In the genomic region with DNA sequence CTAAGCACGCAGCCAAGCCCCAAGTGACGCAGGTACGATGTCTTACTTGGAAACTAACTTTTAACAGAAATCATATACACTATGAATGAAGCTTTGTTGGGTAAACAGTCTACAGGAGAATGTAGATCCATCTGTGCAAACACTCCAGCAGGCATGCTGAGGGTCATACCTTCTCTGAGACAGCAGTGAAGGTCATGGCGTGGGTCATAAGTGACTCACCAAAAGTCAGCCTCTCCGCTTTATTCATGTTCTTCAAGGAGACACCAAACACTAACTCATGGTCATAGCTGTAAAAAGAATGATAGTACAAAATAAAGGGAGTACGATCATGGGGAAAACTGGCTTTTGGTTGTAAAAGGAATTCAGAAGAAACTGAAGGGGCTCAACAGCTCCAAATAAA, we compare ENCODE assay signal across 31 cellular contexts. TPM values are rescaled to one million over a fixed set of nuclear protein-coding genes. Genes with fewer than 3 reads are reported as not detected.
A peak's percentile ranks its signal among the peaks of the same experiment; 100 is the strongest.
DNase-seq lines count a peak whose midpoint lies in the region; ATAC-seq, FAIRE-seq and TF ChIP-seq lines count a peak whose summit lies in the region.
"Had no signal": no experiment of that assay in that cellular context is flagged by ENCODE, and none has a peak within 500 bp of the region (broad histone marks: within the 10 kb centered on the region; RNA-seq: fewer than 3 reads in every experiment).

No MANE protein-coding gene starts in this region.

- no peak overlapping the region for H3K9ac ChIP-seq in astrocyte (ENCODE audit: low read length)

- no peak overlapping the region for H2AFZ ChIP-seq in astrocyte (ENCODE audit: low read depth, low read length)

- peak; percentile 69 for ATAC-seq in activated naive CD8-positive, alpha-beta T cell treated with anti-CD3 and anti-CD28 coated beads, Interleukin-2, amount 50 U/mL, for 24 hours
- no peak for ATAC-seq in GM19397 (IDR thresholded peaks at IDR 0.05; ENCODE audit: unreplicated experiment)
- ATAC-seq: mucosa of descending colon, pancreas, upper lobe of right lung had no signal

- no peaks in the 10 kb centered on the region for H4K20me1 ChIP-seq in astrocyte (ENCODE audit: insufficient read depth, low read length)

- H3K9me3 ChIP-seq in astrocyte (ENCODE audit: insufficient read depth, low read depth, low read length) (no peaks in the 10 kb centered on the region), Peyer's patch (no peaks in the 10 kb centered on the region)
- H3K9me3 ChIP-seq: mucosa of descending colon, pancreas, right atrium auricular region, SJCRH30, suprapubic skin, upper lobe of right lung had no signal

- no peak for FAIRE-seq in astrocyte (lab: Jason Lieb, UNC)
- FAIRE-seq: GM12892, H1, pancreas had no signal

- H3K27me3 Mint-ChIP-seq in activated naive CD8-positive, alpha-beta T cell treated with anti-CD3 and anti-CD28 coated beads, Interleukin-2, amount 50 U/mL, for 24 hours: no peaks in the 10 kb centered on the region
- H3K27me3 Mint-ChIP-seq in activated naive CD8-positive, alpha-beta T cell treated with anti-CD3 and anti-CD28 coated beads for 36 hours: no peaks in the 10 kb centered on the region
- no peaks in the 10 kb centered on the region for H3K27me3 Mint-ChIP-seq in astrocyte (ENCODE audit: low read depth, unreplicated experiment)
- H3K27me3 Mint-ChIP-seq: activated CD4-positive, alpha-beta memory T cell treated with anti-CD3 and anti-CD28 coated beads for 36 hours; CD4-positive, CD25-positive, alpha-beta regulatory T cell had no signal

- H3K4me1 ChIP-seq in astrocyte (ENCODE audit: insufficient read depth, low read length) (peaks cover 11% of the 10 kb centered on the region), Peyer's patch (no peaks in the 10 kb centered on the region)
- H3K4me1 ChIP-seq: pancreas, right atrium auricular region, SJCRH30, suprapubic skin, upper lobe of right lung had no signal

- TF ChIP-seq POLR2A in Peyer's patch (IDR thresholded peaks at IDR 0.05): no peak

- DNase-seq in activated naive CD8-positive, alpha-beta T cell treated with anti-CD3 and anti-CD28 coated beads, Interleukin-2, amount 50 U/mL, for 24 hours: no peak
- DNase-seq in activated naive CD8-positive, alpha-beta T cell treated with anti-CD3 and anti-CD28 coated beads for 36 hours: no peak
- DNase-seq in astrocyte (ENCODE audit: low read depth) (peak; percentile 21), foreskin fibroblast (peak; percentile 56 to 65), SHP77 treated with DMSO at 0.1 percent for 48 hours (lab: John Stamatoyannopoulos, UW) (no peak), Peyer's patch (no peak)
- no peak for DNase-seq in stimulated activated naive CD4-positive, alpha-beta T cell treated with Interleukin-2 at 50 U/mL for 16 hours (lab: John Stamatoyannopoulos, UW)
- DNase-seq: activated CD4-positive, alpha-beta memory T cell treated with anti-CD3 and anti-CD28 coated beads for 36 hours; activated CD8-positive, alpha-beta memory T cell treated with anti-CD3 and anti-CD28 coated beads, Interleukin-2, amount 50 U/mL, for 4 hours; CD4-positive, CD25-positive, alpha-beta regulatory T cell; cerebellar nuclear complex; dorsolateral prefrontal cortex; kidney glomerular epithelial cell; mucosa of descending colon; NCI-H1092; NCI-H187; NCI-H526; pancreas; SJCRH30; stimulated activated CD4-positive, alpha-beta T cell treated with anti-CD3 and anti-CD28 coated beads, Interleukin-2, amount 100 ng/mL, for 48 hours; upper lobe of right lung had no signal

- no peak for TF ChIP-seq CTCF in astrocyte (IDR thresholded peaks at IDR 0.05; ENCODE audit: insufficient read depth, low read depth, low read length)
- no peak for TF ChIP-seq CTCF in foreskin fibroblast (IDR thresholded peaks at IDR 0.05; ENCODE audit: low read depth, low read length)
- no peak for TF ChIP-seq CTCF in Peyer's patch (IDR thresholded peaks at IDR 0.05)

- H3K4me2 ChIP-seq in astrocyte (ENCODE audit: low read length): peak overlapping the region; percentile 12

- peaks cover 5% of the 10 kb centered on the region for H3K4me1 Mint-ChIP-seq in activated naive CD8-positive, alpha-beta T cell treated with anti-CD3 and anti-CD28 coated beads, Interleukin-2, amount 50 U/mL, for 24 hours
- H3K4me1 Mint-ChIP-seq in activated naive CD8-positive, alpha-beta T cell treated with anti-CD3 and anti-CD28 coated beads for 36 hours: peaks cover 1% of the 10 kb centered on the region
- peaks cover 17% of the 10 kb centered on the region for H3K4me1 Mint-ChIP-seq in astrocyte (ENCODE audit: low read depth, unreplicated experiment)
- H3K4me1 Mint-ChIP-seq: nephron had no signal

- H3K36me3 Mint-ChIP-seq in activated naive CD8-positive, alpha-beta T cell treated with anti-CD3 and anti-CD28 coated beads, Interleukin-2, amount 50 U/mL, for 24 hours (ENCODE audit: low read depth): peaks cover 71% of the 10 kb centered on the region
- H3K36me3 Mint-ChIP-seq in activated naive CD8-positive, alpha-beta T cell treated with anti-CD3 and anti-CD28 coated beads for 36 hours: peaks cover 41% of the 10 kb centered on the region
- peaks cover 21% of the 10 kb centered on the region for H3K36me3 Mint-ChIP-seq in astrocyte (ENCODE audit: low read depth, unreplicated experiment)

- H3K79me2 ChIP-seq in astrocyte (ENCODE audit: insufficient read depth, low read length): no peaks in the 10 kb centered on the region

- H3K27ac ChIP-seq in astrocyte (ENCODE audit: low read depth, low read length) (peak overlapping the region; percentile 0), Peyer's patch (no peak overlapping the region)
- H3K27ac ChIP-seq: 22Rv1, dorsolateral prefrontal cortex, pancreas, right atrium auricular region, SJCRH30, suprapubic skin, upper lobe of right lung had no signal

- no peak overlapping the region for H3K4me3 Mint-ChIP-seq in activated naive CD8-positive, alpha-beta T cell treated with anti-CD3 and anti-CD28 coated beads, Interleukin-2, amount 50 U/mL, for 24 hours
- no peak overlapping the region for H3K4me3 Mint-ChIP-seq in activated naive CD8-positive, alpha-beta T cell treated with anti-CD3 and anti-CD28 coated beads for 36 hours
- H3K4me3 Mint-ChIP-seq in astrocyte (ENCODE audit: unreplicated experiment): peak overlapping the region; percentile 10
- H3K4me3 Mint-ChIP-seq: activated CD4-positive, alpha-beta memory T cell treated with anti-CD3 and anti-CD28 coated beads for 36 hours; CD4-positive, CD25-positive, alpha-beta regulatory T cell; nephron had no signal

- H3K27me3 ChIP-seq in astrocyte (ENCODE audit: insufficient read depth, low read length): no peaks in the 10 kb centered on the region
- H3K27me3 ChIP-seq in Peyer's patch: no peaks in the 10 kb centered on the region
- H3K27me3 ChIP-seq: dorsolateral prefrontal cortex, pancreas, right atrium auricular region, SJCRH30, suprapubic skin, upper lobe of right lung had no signal

- no peak overlapping the region for H3K27ac Mint-ChIP-seq in activated naive CD8-positive, alpha-beta T cell treated with anti-CD3 and anti-CD28 coated beads, Interleukin-2, amount 50 U/mL, for 24 hours
- no peak overlapping the region for H3K27ac Mint-ChIP-seq in activated naive CD8-positive, alpha-beta T cell treated with anti-CD3 and anti-CD28 coated beads for 36 hours
- H3K27ac Mint-ChIP-seq in astrocyte (ENCODE audit: unreplicated experiment): peak overlapping the region; percentile 16
- H3K27ac Mint-ChIP-seq: activated CD4-positive, alpha-beta memory T cell treated with anti-CD3 and anti-CD28 coated beads for 36 hours; activated naive CD4-positive, alpha-beta T cell treated with anti-CD3 and anti-CD28 coated beads, Interleukin-2, amount 50 U/mL, for 72 hours; CD4-positive, CD25-positive, alpha-beta regulatory T cell; nephron had no signal

- H3K4me3 ChIP-seq in astrocyte (ENCODE audit: insufficient read depth, low read depth, low read length) (no peak overlapping the region), foreskin fibroblast (ENCODE audit: low read depth in 1 of 2, low read length in 2 of 2) (no peak overlapping the region), Peyer's patch (no peak overlapping the region)
- H3K4me3 ChIP-seq: dorsolateral prefrontal cortex, lung, mucosa of descending colon, pancreas, right atrium auricular region, SJCRH30, suprapubic skin, upper lobe of right lung had no signal

- H3K36me3 ChIP-seq in astrocyte (ENCODE audit: insufficient read depth, low read length) (peaks cover 30% of the 10 kb centered on the region), Peyer's patch (peaks cover 0 to 84% (median 0%) of the 10 kb centered on the region in 3 donors)

- no peaks in the 10 kb centered on the region for H3K9me3 Mint-ChIP-seq in activated naive CD8-positive, alpha-beta T cell treated with anti-CD3 and anti-CD28 coated beads, Interleukin-2, amount 50 U/mL, for 24 hours
- H3K9me3 Mint-ChIP-seq in activated naive CD8-positive, alpha-beta T cell treated with anti-CD3 and anti-CD28 coated beads for 36 hours: no peaks in the 10 kb centered on the region
- no peaks in the 10 kb centered on the region for H3K9me3 Mint-ChIP-seq in astrocyte (ENCODE audit: unreplicated experiment)
- H3K9me3 Mint-ChIP-seq: activated CD4-positive, alpha-beta memory T cell treated with anti-CD3 and anti-CD28 coated beads for 36 hours; activated naive CD4-positive, alpha-beta T cell treated with anti-CD3 and anti-CD28 coated beads, Interleukin-2, amount 50 U/mL, for 72 hours; CD4-positive, CD25-positive, alpha-beta regulatory T cell; nephron had no signal

RNA-seq across cellular contexts. Expression of a gene that starts 20.6 kb away (rescaled TPM):
- total RNA-seq in activated naive CD8-positive, alpha-beta T cell treated with anti-CD3 and anti-CD28 coated beads for 36 hours: 10 to 100 TPM; 85.1 to 86.8 TPM
- total RNA-seq in astrocyte (36.2 TPM in 2 replicates), Peyer's patch (10 to 100 TPM; 19.4 to 49.5 (median 31.3) TPM)

RNA-seq across cellular contexts. Expression of a gene that starts 35.6 kb away (rescaled TPM):
- not detected for total RNA-seq in activated naive CD8-positive, alpha-beta T cell treated with anti-CD3 and anti-CD28 coated beads for 36 hours
- not detected in 2 replicates for total RNA-seq in astrocyte
- 100 to 1,000 TPM in 2 of 4 donors, 10 to 100 TPM in 2; 10.7 to 156 (median 109) TPM for total RNA-seq in Peyer's patch
- total RNA-seq: activated CD4-positive, alpha-beta memory T cell treated with anti-CD3 and anti-CD28 coated beads for 36 hours; activated naive CD4-positive, alpha-beta T cell treated with anti-CD3 and anti-CD28 coated beads, Interleukin-2, amount 50 U/mL, for 72 hours; Daoy had no signal

Comparison
In these comparisons a context has a peak if more than half of its experiments do, and no peak if none do; other contexts are left out.
1. DNase-seq: peak in astrocyte (single experiment) and foreskin fibroblast (2 of 2); none in activated naive CD8-positive, alpha-beta T cell treated with anti-CD3 and anti-CD28 coated beads, Interleukin-2, amount 50 U/mL, for 24 hours (single experiment), activated naive CD8-positive, alpha-beta T cell treated with anti-CD3 and anti-CD28 coated beads for 36 hours (single experiment), SHP77 treated with DMSO at 0.1 percent for 48 hours (single experiment), stimulated activated naive CD4-positive, alpha-beta T cell treated with Interleukin-2 at 50 U/mL for 16 hours (single experiment) and Peyer's patch (0 of 3).
2. RNA of a gene that starts 35.6 kb away (total RNA-seq): 10.7 to 156 TPM in Peyer's patch; not detected in activated naive CD8-positive, alpha-beta T cell treated with anti-CD3 and anti-CD28 coated beads for 36 hours and not detected in astrocyte; every median in the first group is over 10 times any median in the second.